6 cellular contexts compared by ENCODE assay signal in the genomic region with DNA sequence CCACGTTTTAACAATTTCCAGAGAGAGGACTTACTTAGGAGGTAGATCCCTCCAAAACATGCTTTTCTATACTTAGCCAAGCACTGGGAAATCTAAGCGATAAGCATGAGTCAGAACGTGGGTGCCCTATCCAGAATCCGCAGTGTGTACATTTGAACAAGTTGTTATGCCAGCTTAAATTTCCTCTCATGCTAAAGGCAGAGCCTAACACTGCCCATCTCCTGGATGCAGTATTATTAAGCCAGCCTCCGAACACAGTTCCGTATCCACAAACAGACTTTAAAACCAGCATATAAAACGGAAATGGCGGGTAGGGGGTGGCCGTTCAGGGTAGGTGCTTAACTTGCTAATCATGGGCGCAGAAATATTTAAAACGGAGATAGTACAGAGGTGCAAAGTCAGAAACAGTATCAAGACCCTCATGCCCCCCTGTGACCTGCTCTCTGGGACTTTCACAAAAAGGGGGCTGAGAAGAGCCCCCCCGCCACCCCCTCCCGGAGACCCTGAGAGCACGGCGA.
DNase-seq lines count a peak whose midpoint lies in the region; ATAC-seq and TF ChIP-seq lines count a peak whose summit lies in the region.

No MANE protein-coding gene starts in this region.

- DNase-seq in GM12865 (ENCODE audit: low read depth) (no peak), NCI-H748 treated with DMSO at 0.1 percent for 48 hours (lab: John Stamatoyannopoulos, UW) (peak; percentile 40), erythroblast (lab: John Stamatoyannopoulos, UW) (peak; percentile 65 to 70), pons (ENCODE audit: low spot score) (peak; percentile 24), NK-92 (lab: John Stamatoyannopoulos, UW; ENCODE audit: unreplicated experiment) (no peak)

- H3K4me3 ChIP-seq in GM12865 (ENCODE audit: low read depth, low read length) = peak overlapping the region; percentile 72; the same call in 1 of the 2 replicates

- no peak for TF ChIP-seq CTCF in GM12865 (IDR thresholded peaks at IDR 0.05; ENCODE audit: insufficient read depth, low read depth, low read length, missing control alignments)

- TF ChIP-seq POLR2A in erythroblast (IDR thresholded peaks at IDR 0.05; ENCODE audit: low read length) = no peak

- ATAC-seq in GM21528 (IDR thresholded peaks at IDR 0.05; ENCODE audit: low FRiP score, unreplicated experiment) = no peak

Comparison
In these comparisons a context has a peak if more than half of its experiments do, and no peak if none do; other contexts are left out.
1. DNase-seq: peak in NCI-H748 treated with DMSO at 0.1 percent for 48 hours (single experiment), erythroblast (2 of 2) and pons (single experiment); none in GM12865 (single experiment) and NK-92 (single experiment).